In the genomic region with DNA sequence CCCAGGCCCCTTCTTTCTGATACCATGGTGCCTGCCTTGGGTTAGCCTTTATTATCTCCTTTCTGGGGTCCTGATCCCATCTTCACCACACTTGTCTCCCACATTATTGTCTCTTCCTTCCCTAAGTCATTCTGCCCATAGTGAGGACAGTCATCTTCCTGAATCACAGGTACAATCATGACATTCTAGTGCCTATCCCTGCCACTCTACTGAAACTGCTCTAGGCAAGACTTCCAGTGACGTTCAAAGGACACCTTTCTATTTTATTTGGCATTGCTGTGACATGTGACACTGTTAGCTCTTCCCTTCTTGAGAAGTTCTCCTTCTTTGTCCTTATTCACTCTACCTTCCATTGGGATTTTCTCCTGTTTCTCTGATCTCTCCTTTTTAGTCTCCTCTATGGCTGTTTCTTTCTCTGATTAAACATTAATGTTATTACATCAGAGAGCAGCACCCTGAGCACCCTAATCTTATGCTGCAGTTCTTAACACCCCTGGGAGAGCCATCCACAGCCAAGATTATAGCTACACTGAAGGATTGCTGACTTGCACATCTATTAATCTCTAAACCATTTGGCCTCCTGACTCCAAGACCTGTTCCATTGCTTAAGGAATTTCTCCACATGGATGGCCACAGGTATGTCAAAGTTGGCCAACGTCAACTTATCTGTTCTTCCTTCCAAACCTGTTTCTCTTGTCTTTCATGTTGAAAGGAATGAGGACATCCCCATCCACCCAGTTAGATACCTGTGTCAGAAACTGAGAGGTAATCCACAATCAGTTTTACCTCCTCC, we compare ENCODE assay signal across 18 cellular contexts. TPM values are rescaled to one million over a fixed set of nuclear protein-coding genes. Genes with fewer than 3 reads are reported as not detected.
DNase-seq lines count a peak whose midpoint lies in the region; ATAC-seq, FAIRE-seq and TF ChIP-seq lines count a peak whose summit lies in the region.
"Had no signal": no experiment of that assay in that cellular context is flagged by ENCODE, and none has a peak within 500 bp of the region (broad histone marks: within the 10 kb centered on the region; RNA-seq: fewer than 3 reads in every experiment).

No MANE protein-coding gene starts in this region.

- no peak overlapping the region for H3K9ac ChIP-seq in HepG2 (ENCODE audit: insufficient read depth, low read depth, low read length)
- H3K9ac ChIP-seq: BLaER1 treated with 17β-estradiol and CSF1 and Interleukin-3, amounts not matched to agents 10 nM and 100 nM had no signal

- H3K4me1 ChIP-seq in HepG2 (ENCODE audit: insufficient read depth, low read length) = no peaks in the 10 kb centered on the region
- H3K4me1 ChIP-seq in right lobe of liver = no peaks in the 10 kb centered on the region
- H3K4me1 ChIP-seq in effector memory CD4-positive, alpha-beta T cell (ENCODE audit: control insufficient read depth, insufficient read depth, low read length, poor library complexity, severe bottlenecking) = no peaks in the 10 kb centered on the region
- H3K4me1 ChIP-seq: SJSA1 had no signal

- H3K27me3 Mint-ChIP-seq in nephron progenitor cell (ENCODE audit: low read depth, poor library complexity) = no peaks in the 10 kb centered on the region

- FAIRE-seq in HepG2 (lab: Jason Lieb, UNC) = no peak

- no peak overlapping the region for H3K4me3 Mint-ChIP-seq in nephron progenitor cell

- H4K20me1 ChIP-seq in HepG2 (ENCODE audit: insufficient read depth, low read length) = no peaks in the 10 kb centered on the region
- H4K20me1 ChIP-seq: BLaER1 treated with 17β-estradiol and CSF1 and Interleukin-3, amounts not matched to agents 10 nM and 100 nM had no signal

- in situ Hi-C loops in HepG2 (cut with HindIII; ENCODE audit: extremely low pct_ligation_motif_present, low pct_unique_long_range_greater_than_20kb) = no loop called here

- BruUV-seq in HepG2 (replicated peaks; lab: Mats Ljungman, UMichigan) = no TSS peak

- TF ChIP-seq RAD21 in HepG2 (CRISPR knock-in tag; IDR thresholded peaks at IDR 0.05) = no peak

- CTCF ChIA-PET in HepG2 (lab: Yijun Ruan, JAX; ENCODE audit: low intra/inter-chr PET ratio, low total read pairs) = no interaction called here

- POLR2A ChIA-PET in HepG2 (lab: Yijun Ruan, JAX) = no interaction called here

- DNase-seq in HepG2 (ENCODE audit: low spot score) = no peak
- DNase-seq in right lobe of liver = no peak
- peak; percentile 74 for DNase-seq in epithelial cell of proximal tubule (ENCODE audit: low read depth)
- no peak for DNase-seq in nephron progenitor cell
- DNase-seq in HCEC 1CT = no peak
- no peak for DNase-seq in HuH-7 (ENCODE audit: low spot score)
- no peak for DNase-seq in effector memory CD4-positive, alpha-beta T cell
- DNase-seq: 8988T; DMS153; MV-4-11; NCI-H1436 treated with DMSO at 0.1 percent for 48 hours; NCI-H226; NCI-H526 treated with DMSO at 0.1 percent for 48 hours; NK-92 treated with Interleukin-12 subunit alpha and Interleukin-12 subunit beta, amount 100 ng/mL, for 24 hours; OCI-M1 had no signal

- peaks cover 8% of the 10 kb centered on the region for H3K36me3 Mint-ChIP-seq in nephron progenitor cell (ENCODE audit: low read depth)

- H3K36me3 ChIP-seq in HepG2 (replicated peaks in 1 of 2; ENCODE audit: control insufficient read depth in 1 of 2, insufficient read depth in 2 of 2, low read length in 2 of 2) (no peaks in the 10 kb centered on the region), right lobe of liver (no peaks in the 10 kb centered on the region)
- no peaks in the 10 kb centered on the region for H3K36me3 ChIP-seq in effector memory CD4-positive, alpha-beta T cell (ENCODE audit: control insufficient read depth, insufficient read depth, low read length)
- H3K36me3 ChIP-seq: SJSA1 had no signal

- H3K79me2 ChIP-seq in HepG2 (ENCODE audit: insufficient read depth, low read length) = no peaks in the 10 kb centered on the region

- peaks cover 3% of the 10 kb centered on the region for H3K4me1 Mint-ChIP-seq in nephron progenitor cell

- TF ChIP-seq CTCF in HepG2 (CRISPR knock-in tag; IDR thresholded peaks at IDR 0.05) (no peak), right lobe of liver (IDR thresholded peaks at IDR 0.05) (no peak), epithelial cell of proximal tubule (conservative IDR thresholded peaks at IDR 0.05; ENCODE audit: low read depth, low read length) (no peak), nephron progenitor cell (IDR thresholded peaks at IDR 0.05) (no peak)

- 2% methylated on average over 2 of the region's 2 CpGs for WGBS in HepG2 (ENCODE audit: low lambda C conversion rate)
- WGBS in right lobe of liver (ENCODE audit: insufficient coverage, low coverage, low lambda C conversion rate, missing lambda C conversion rate) = 36% methylated on average over 2 of the region's 2 CpGs

- peaks cover 35% of the 10 kb centered on the region for H3K9me3 Mint-ChIP-seq in nephron progenitor cell

- TF ChIP-seq POLR2A in HepG2 (IDR thresholded peaks at IDR 0.05; ENCODE audit: insufficient read depth in 1 of 2, low read depth in 2 of 2, low read length in 2 of 2) (no peak), right lobe of liver (IDR thresholded peaks at IDR 0.05) (no peak)

- intact Hi-C loops in HepG2 (cut with micrococcal nuclease; ENCODE audit: unreplicated experiment) (no loop called here), right lobe of liver (cut with DNase I) (no loop called here)

- no peak overlapping the region for H3K4me2 ChIP-seq in HepG2 (ENCODE audit: low read depth, low read length)
- H3K4me2 ChIP-seq: BLaER1 treated with 17β-estradiol and CSF1 and Interleukin-3, amounts not matched to agents 10 nM and 100 nM had no signal

- H2AFZ ChIP-seq in HepG2 (ENCODE audit: low read length) = no peak overlapping the region

- H3K27me3 ChIP-seq in HepG2 (ENCODE audit: control insufficient read depth in 1 of 2, insufficient read depth in 2 of 2, low read length in 2 of 2) (no peaks in the 10 kb centered on the region), right lobe of liver (no peaks in the 10 kb centered on the region)
- H3K27me3 ChIP-seq in effector memory CD4-positive, alpha-beta T cell (replicated peaks; ENCODE audit: control insufficient read depth, insufficient read depth, low read length, poor library complexity, severe bottlenecking) = no peaks in the 10 kb centered on the region
- H3K27me3 ChIP-seq: BLaER1 treated with 17β-estradiol and CSF1 and Interleukin-3, amounts not matched to agents 10 nM and 100 nM; SJSA1 had no signal

- H3K27ac ChIP-seq in HepG2 (ENCODE audit: extremely low read length, insufficient read depth, low read length) = no peak overlapping the region
- H3K27ac ChIP-seq in right lobe of liver = no peak overlapping the region
- H3K27ac ChIP-seq in effector memory CD4-positive, alpha-beta T cell (ENCODE audit: insufficient read depth, low read length, poor library complexity, severe bottlenecking) = no peak overlapping the region
- H3K27ac ChIP-seq: BLaER1 treated with 17β-estradiol and CSF1 and Interleukin-3, amounts not matched to agents 10 nM and 100 nM; SJSA1 had no signal

- ATAC-seq in HepG2 (no peak), right lobe of liver (no peak), HG02970 (IDR thresholded peaks at IDR 0.05; ENCODE audit: low FRiP score, unreplicated experiment) (no peak)

- peak overlapping the region; percentile 10 for H3K27ac Mint-ChIP-seq in nephron progenitor cell

- TF ChIP-seq EP300 in HepG2 (IDR thresholded peaks at IDR 0.05; ENCODE audit: low read depth in 2 of 2, low read length in 2 of 2) = no peak
- no peak for TF ChIP-seq EP300 in HepG2 (CRISPR knock-in tag; IDR thresholded peaks at IDR 0.05; ENCODE audit: borderline replicate concordance)

- peaks cover 22% of the 10 kb centered on the region for H3K9me3 ChIP-seq in HepG2 (ENCODE audit: low read length)
- H3K9me3 ChIP-seq in right lobe of liver = no peaks in the 10 kb centered on the region
- no peaks in the 10 kb centered on the region for H3K9me3 ChIP-seq in effector memory CD4-positive, alpha-beta T cell (ENCODE audit: control insufficient read depth, low read length)

- H3K4me3 ChIP-seq in HepG2 (replicated peaks in 1 of 3; ENCODE audit: insufficient read depth in 1 of 3, low read depth in 2 of 3, low read length in 3 of 3) (no peak overlapping the region), right lobe of liver (no peak overlapping the region), epithelial cell of proximal tubule (ENCODE audit: low read depth, low read length) (no peak overlapping the region)
- no peak overlapping the region for H3K4me3 ChIP-seq in effector memory CD4-positive, alpha-beta T cell (ENCODE audit: insufficient read depth, low read depth, low read length, poor library complexity, severe bottlenecking)
- H3K4me3 ChIP-seq: BLaER1 treated with 17β-estradiol and CSF1 and Interleukin-3, amounts not matched to agents 10 nM and 100 nM; SJSA1 had no signal

TF ChIP-seq in HepG2, 621 proteins besides CTCF, POLR2A, EP300 and RAD21 (continues in another document):
- peak; percentile 14 to 31; a peak in 3 of 4 replicates for TF ChIP-seq MAFK (conservative IDR thresholded peaks at IDR 0.05 in 1 of 2, IDR thresholded peaks at IDR 0.05 in 1 of 2; ENCODE audit: low read length in 2 of 2)

RNA-seq across cellular contexts. Expression of a gene that starts 10.9 kb away (rescaled TPM):
- total RNA-seq in HepG2 (2016; rRNA removed; fragmentation: Illumina TruSeq; extraction: Trizol) (0.04 TPM in 1 of 2 replicates, not detected in the other), right lobe of liver (under 1 TPM; 0.13 to 0.93 (median 0.32) TPM), epithelial cell of proximal tubule (12.4 and 33.2 TPM in 2 replicates)
- total RNA-seq in HepG2 (2016; cell fraction: cytosol; rRNA removed; fragmentation: Illumina TruSeq; extraction: Trizol; ENCODE audit: low read depth) = not detected in 2 replicates
- total RNA-seq in HepG2 (2016; cell fraction: insoluble cytoplasmic fraction; rRNA removed; fragmentation: Illumina TruSeq; extraction: Trizol) = not detected in 2 replicates
- not detected in 2 replicates for total RNA-seq in HepG2 (2016; cell fraction: membrane; rRNA removed; fragmentation: Illumina TruSeq; extraction: Trizol)
- not detected in 2 replicates for total RNA-seq in HepG2 (2016; cell fraction: nucleus; rRNA removed; fragmentation: Illumina TruSeq; extraction: Trizol)
- polyA plus RNA-seq in HepG2 (2011; rRNA removed) = 0.01 TPM in 1 of 2 replicates, not detected in the other
- polyA plus RNA-seq in HepG2 (2011; cell fraction: cytosol; rRNA removed) = not detected in 2 replicates
- polyA plus RNA-seq in HepG2 (2011; cell fraction: nucleus; rRNA removed) = 0.05 TPM in 1 of 2 replicates, not detected in the other
- 0.01 and 0.04 TPM in 2 replicates for polyA plus RNA-seq in HepG2 (2012)
- polyA plus RNA-seq in HepG2 (2016; cell fraction: cytosol; fragmentation: Illumina TruSeq; extraction: Trizol; ENCODE audit: low read depth) = not detected in 2 replicates
- polyA plus RNA-seq in HepG2 (2016; cell fraction: insoluble cytoplasmic fraction; fragmentation: Illumina TruSeq; extraction: Trizol; ENCODE audit: low read depth) = not detected in 2 replicates
- not detected in 2 replicates for polyA plus RNA-seq in HepG2 (2016; cell fraction: membrane; fragmentation: Illumina TruSeq; extraction: Trizol; ENCODE audit: low read depth)
- polyA plus RNA-seq in HepG2 (2016; cell fraction: nucleus; fragmentation: Illumina TruSeq; extraction: Trizol; ENCODE audit: insufficient read depth, low read depth) = not detected in 2 replicates
- 0.04 and 0.70 TPM in 2 replicates for polyA minus RNA-seq in HepG2 (2011; rRNA and poly(A)+ RNA removed; ENCODE audit: low replicate concordance)
- polyA minus RNA-seq in HepG2 (2011; cell fraction: cytosol; rRNA and poly(A)+ RNA removed) = not detected in 2 replicates
- not detected in 2 replicates for polyA minus RNA-seq in HepG2 (2011; cell fraction: nucleus; rRNA and poly(A)+ RNA removed)
- total RNA-seq: SJSA1 had no signal
